ENCODE assay signal across 1 cellular context in genomic region chr5:123028222-123028621, GRCh38.
TF ChIP-seq lines count a peak whose summit lies in the region.

No MANE protein-coding gene starts in this region.

TF ChIP-seq in endothelial cell of umbilical vein, 7 proteins besides CTCF, POLR2A, EP300 and RAD21:
- TF ChIP-seq FOS (IDR thresholded peaks at IDR 0.05; ENCODE audit: borderline replicate concordance, insufficient read depth, low read length) (no peak), MYC (IDR thresholded peaks at IDR 0.05; ENCODE audit: low read depth, low read length) (no peak), GATA2 (IDR thresholded peaks at IDR 0.05; ENCODE audit: insufficient read depth, insufficient read length, low read depth, low read length) (no peak), POLR2AphosphoS5 (IDR thresholded peaks at IDR 0.05; ENCODE audit: insufficient read depth, low read depth, low read length) (no peak), EZH2 (IDR thresholded peaks at IDR 0.05; ENCODE audit: borderline replicate concordance, low read depth, low read length, severe bottlenecking) (no peak), JUN (IDR thresholded peaks at IDR 0.05; ENCODE audit: borderline replicate concordance, insufficient read depth, insufficient read length, low read depth) (no peak), MAX (IDR thresholded peaks at IDR 0.05; ENCODE audit: insufficient read depth, insufficient read length) (no peak)
